In the genomic region with DNA sequence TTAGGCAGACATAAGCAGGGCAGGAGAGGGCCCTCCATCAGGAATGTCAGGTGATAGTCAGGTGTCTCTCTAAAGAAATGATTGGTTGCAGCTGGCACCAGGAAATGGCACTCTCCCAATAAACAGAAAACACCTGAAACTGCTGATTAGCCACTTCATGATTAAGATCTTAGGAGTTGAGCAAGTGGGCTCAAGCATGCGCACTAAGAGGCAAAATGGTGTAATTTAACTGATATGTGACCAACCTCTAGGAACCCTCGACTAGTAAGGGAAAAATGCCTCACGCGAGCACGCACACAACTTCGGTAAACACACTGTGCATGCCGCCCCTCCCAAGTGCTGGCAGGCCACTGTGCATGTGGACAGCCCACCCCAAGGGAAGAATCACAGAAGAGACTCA, we compare ENCODE assay signal across 10 cellular contexts. TPM values are rescaled to one million over a fixed set of nuclear protein-coding genes. Genes with fewer than 3 reads are reported as not detected.
"Had no signal": no experiment of that assay in that cellular context is flagged by ENCODE, and none has a peak within 500 bp of the region (broad histone marks: within the 10 kb centered on the region; RNA-seq: fewer than 3 reads in every experiment).

No MANE protein-coding gene starts in this region.

- DNase-seq: GM23248, GOT3, H7, HFFc6, IMR-90, KBM-7 had no signal

- ATAC-seq: HCT116 had no signal

- H3K4me1 ChIP-seq: HAP-1 had no signal

- H3K9me3 ChIP-seq: HAP-1 had no signal

- H3K27ac ChIP-seq: GM23248 had no signal

- H3K36me3 ChIP-seq: HAP-1 had no signal

- H3K4me3 ChIP-seq: GM23248, HAP-1 had no signal

- H3K4me3 Mint-ChIP-seq: HFFc6 had no signal

- H3K27ac Mint-ChIP-seq: HFFc6 had no signal

RNA-seq across cellular contexts. Expression of gene SLC35G4, which starts 23.8 kb away (rescaled TPM):
- total RNA-seq: GM23248, H4, H7, HFFc6, HT-29, IMR-90 had no signal
